8 cellular contexts compared by ENCODE assay signal in genomic region chr20:62816031-62816878, GRCh38. TPM values are rescaled to one million over a fixed set of nuclear protein-coding genes. Genes with fewer than 3 reads are reported as not detected.
DNase-seq lines count a peak whose midpoint lies in the region; ATAC-seq, FAIRE-seq and TF ChIP-seq lines count a peak whose summit lies in the region.

No MANE protein-coding gene starts in this region.

- no peak for TF ChIP-seq POLR2A in erythroblast (IDR thresholded peaks at IDR 0.05; ENCODE audit: low read length)

- peaks cover 41% of the 10 kb centered on the region for H3K4me1 ChIP-seq in ACC112 (ENCODE audit: control insufficient read depth, insufficient read depth, low read length, unreplicated experiment)
- no peaks in the 10 kb centered on the region for H3K4me1 ChIP-seq in GM23248 (ENCODE audit: insufficient read depth)

- H3F3A ChIP-seq in GM23248 (ENCODE audit: insufficient read depth) = no peaks in the 10 kb centered on the region

- H3K27ac Mint-ChIP-seq in brain (peak overlapping the region in 2 of 5 experiments; percentile 59 to 89), mesothelial cell of epicardium (peak overlapping the region; percentile 93)

- peaks cover 22% of the 10 kb centered on the region for H3K27me3 Mint-ChIP-seq in brain
- H3K27me3 Mint-ChIP-seq in mesothelial cell of epicardium (ENCODE audit: low read depth) = no peaks in the 10 kb centered on the region

- H3K9me2 ChIP-seq in GM23248 (ENCODE audit: insufficient read depth) = no peaks in the 10 kb centered on the region

- ATAC-seq in HG03039 (IDR thresholded peaks at IDR 0.05; ENCODE audit: unreplicated experiment) = no peak

- H4K20me1 ChIP-seq in GM23248 (ENCODE audit: insufficient read depth) = no peaks in the 10 kb centered on the region

- TF ChIP-seq CTCF in brain (conservative IDR thresholded peaks at IDR 0.05) (no peak), mesothelial cell of epicardium (IDR thresholded peaks at IDR 0.05; ENCODE audit: unreplicated experiment) (no peak)

- peak overlapping the region; percentile 51 for H3K4me2 ChIP-seq in GM23248 (ENCODE audit: unreplicated experiment)

- H3K4me3 ChIP-seq in ACC112 (ENCODE audit: low read depth, low read length) = peak overlapping the region; percentile 69
- H3K4me3 ChIP-seq in GM23248 = peak overlapping the region; percentile 50

- H3K79me2 ChIP-seq in ACC112 (ENCODE audit: control insufficient read depth, insufficient read depth, low read length, unreplicated experiment) (no peaks in the 10 kb centered on the region), GM23248 (ENCODE audit: insufficient read depth) (no peaks in the 10 kb centered on the region)

- H3K36me3 Mint-ChIP-seq in brain (no peaks in the 10 kb centered on the region), mesothelial cell of epicardium (peaks cover 6% of the 10 kb centered on the region)

- 2 to 5% methylated on average over 25 to 56 of the region's 56 CpGs for WGBS in GM23248 (ENCODE audit: low coverage in 1 of 2, low lambda C conversion rate in 2 of 2, missing lambda C conversion rate in 2 of 2), 2 experiments

- H3K9me3 Mint-ChIP-seq in brain (peaks cover 0 to 3% (median 0%) of the 10 kb centered on the region in 5 experiments), mesothelial cell of epicardium (no peaks in the 10 kb centered on the region)

- peaks cover 21% of the 10 kb centered on the region for H3K27me3 ChIP-seq in ACC112 (ENCODE audit: insufficient read depth, low read length)
- H3K27me3 ChIP-seq in GM23248 (replicated peaks; ENCODE audit: insufficient read depth) = peaks cover 11% of the 10 kb centered on the region; the same call in 1 of the 2 replicates

- H3K36me3 ChIP-seq in ACC112 (ENCODE audit: insufficient read depth, low read length) (no peaks in the 10 kb centered on the region), GM23248 (ENCODE audit: low read depth) (0 out of 2 replicates have a peak, but pooled peaks cover 6% of the 10 kb centered on the region)

- H3K4me3 Mint-ChIP-seq in brain (peak overlapping the region; percentile 51 to 82 (median 72)), mesothelial cell of epicardium (peak overlapping the region; percentile 74)

- no peak overlapping the region for H3K9ac ChIP-seq in GM23248

- DNase-seq in GM23248 = peak; percentile 70
- peak in 1 of 2 experiments; percentile 73 for DNase-seq in mesothelial cell of epicardium (ENCODE audit: low spot score in 2 of 2, unreplicated experiment in 2 of 2)
- no peak for DNase-seq in RCC 7860 (ENCODE audit: low spot score)
- DNase-seq in erythroblast (lab: John Stamatoyannopoulos, UW) = no peak
- DNase-seq in middle frontal gyrus (ENCODE audit: extremely low spot score, low spot score) = no peak

- H3K9me3 ChIP-seq in GM23248 (ENCODE audit: low read depth) = no peaks in the 10 kb centered on the region

- no peak for FAIRE-seq in RCC 7860 (lab: Jason Lieb, UNC)

- in situ Hi-C loops in GM23248 (cut with MboI) = no loop called here

- H2AFZ ChIP-seq in ACC112 (ENCODE audit: low read length, unreplicated experiment) (no peak overlapping the region), GM23248 (no peak overlapping the region)

- H3K4me1 Mint-ChIP-seq in brain (peaks cover 21% of the 10 kb centered on the region), mesothelial cell of epicardium (peaks cover 35% of the 10 kb centered on the region)

- H3K27ac ChIP-seq in ACC112 (ENCODE audit: low read depth, low read length) = no peak overlapping the region
- no peak overlapping the region for H3K27ac ChIP-seq in GM23248

RNA-seq across cellular contexts. Expression of gene COL9A3, which starts 0.6 kb away (rescaled TPM):
- not detected in 2 replicates for total RNA-seq in GM23248 (2014; rRNA removed; shearing (Covaris generic))
- polyA plus RNA-seq in GM23248 (2016; fragmentation: Nextera tagmentation; extraction: Ambion mirVana) (0.25 TPM in 1 of 2 replicates, not detected in the other), brain (ENCODE audit: insufficient read depth, low read depth, low replicate concordance) (17.5 TPM)
- 573 to 576 TPM (median 576 TPM) in 3 replicates for total RNA-seq in mesothelial cell of epicardium

RNA-seq across cellular contexts. Expression of gene OGFR, which starts 11.6 kb away (rescaled TPM):
- total RNA-seq in GM23248 (2014; rRNA removed; shearing (Covaris generic)) = 42.4 and 52.2 TPM in 2 replicates
- 9.7 and 9.9 TPM in 2 replicates for polyA plus RNA-seq in GM23248 (2016; fragmentation: Nextera tagmentation; extraction: Ambion mirVana)
- polyA plus RNA-seq in brain (ENCODE audit: insufficient read depth, low read depth, low replicate concordance) = 37.0 TPM
- total RNA-seq in mesothelial cell of epicardium = 56.2 to 58.4 TPM (median 56.5 TPM) in 3 replicates

RNA-seq across cellular contexts. Expression of gene MRGBP, which starts 20.0 kb away (rescaled TPM):
- total RNA-seq in GM23248 (2014; rRNA removed; shearing (Covaris generic)) = 15.7 and 17.7 TPM in 2 replicates
- polyA plus RNA-seq in GM23248 (2016; fragmentation: Nextera tagmentation; extraction: Ambion mirVana) (18.7 and 19.8 TPM in 2 replicates), brain (ENCODE audit: insufficient read depth, low read depth, low replicate concordance) (11.8 TPM)
- 18.4 to 20.8 TPM (median 20.4 TPM) in 3 replicates for total RNA-seq in mesothelial cell of epicardium

RNA-seq across cellular contexts. Expression of gene TCFL5, which starts 45.4 kb away (rescaled TPM):
- total RNA-seq in GM23248 (2014; rRNA removed; shearing (Covaris generic)) = 17.5 and 18.5 TPM in 2 replicates
- 1.2 and 1.7 TPM in 2 replicates for polyA plus RNA-seq in GM23248 (2016; fragmentation: Nextera tagmentation; extraction: Ambion mirVana)
- 21.1 TPM for polyA plus RNA-seq in brain (ENCODE audit: insufficient read depth, low read depth, low replicate concordance)
- 12.0 to 12.6 TPM (median 12.2 TPM) in 3 replicates for total RNA-seq in mesothelial cell of epicardium

Comparison
In these comparisons a context has a peak if more than half of its experiments do, and no peak if none do; other contexts are left out.
1. RNA of gene COL9A3, which starts 0.6 kb away (total RNA-seq): 573 to 576 TPM in mesothelial cell of epicardium; not detected in GM23248; every median in the first group is over 100 times any median in the second.